Comparison of ENCODE assay signal across 1 cellular context in genomic region chr1:26164036-26164927, GRCh38.
A peak's percentile ranks its signal among the peaks of the same experiment; 100 is the strongest.
TF ChIP-seq lines count a peak whose summit lies in the region.

No MANE protein-coding gene starts in this region.

TF ChIP-seq in HepG2, 621 proteins besides CTCF, POLR2A, EP300 and RAD21 (continued from another document and continues in another):
- no peak for TF ChIP-seq ZBTB40 (IDR thresholded peaks at IDR 0.05)
- TF ChIP-seq ZBTB40 (CRISPR knock-in tag; IDR thresholded peaks at IDR 0.05), result no peak
- peak; percentile 16 for TF ChIP-seq HNRNPK (IDR thresholded peaks at IDR 0.05; ENCODE audit: low read depth, low read length, poor library complexity, severe bottlenecking)
- peak; percentile 81 for TF ChIP-seq YY1 (IDR thresholded peaks at IDR 0.05; ENCODE audit: insufficient read depth, insufficient replicate concordance, low read depth, low read length)
- TF ChIP-seq NFYB (CRISPR knock-in tag; IDR thresholded peaks at IDR 0.05), result no peak
- no peak for TF ChIP-seq DR1 (CRISPR knock-in tag; IDR thresholded peaks at IDR 0.05)
- peak; percentile 25; the same call in 1 of the 2 replicates for TF ChIP-seq PHF8 (CRISPR knock-in tag; IDR thresholded peaks at IDR 0.05)
- no peak for TF ChIP-seq SP140L (CRISPR knock-in tag; IDR thresholded peaks at IDR 0.05; ENCODE audit: borderline replicate concordance)
- no peak for TF ChIP-seq KLF16 (CRISPR knock-in tag; IDR thresholded peaks at IDR 0.05)
- no peak for TF ChIP-seq GMEB1 (CRISPR knock-in tag; IDR thresholded peaks at IDR 0.05; ENCODE audit: borderline replicate concordance)
- TF ChIP-seq ZNF142 (CRISPR knock-in tag; IDR thresholded peaks at IDR 0.05), result no peak
- TF ChIP-seq ZNF318 (CRISPR knock-in tag; IDR thresholded peaks at IDR 0.05), result no peak
- no peak for TF ChIP-seq ZNF431 (CRISPR knock-in tag; IDR thresholded peaks at IDR 0.05; ENCODE audit: borderline replicate concordance, low read depth)
- TF ChIP-seq TBX3 (IDR thresholded peaks at IDR 0.05; ENCODE audit: borderline replicate concordance), result no peak
- TF ChIP-seq ZFP36L1 (CRISPR knock-in tag; IDR thresholded peaks at IDR 0.05), result no peak
- TF ChIP-seq MAZ (IDR thresholded peaks at IDR 0.05; ENCODE audit: borderline replicate concordance, low read depth, low read length), result no peak
- peak; percentile 65; the same call in 1 of the 2 replicates for TF ChIP-seq MAZ (CRISPR knock-in tag; IDR thresholded peaks at IDR 0.05; ENCODE audit: low read depth)
- TF ChIP-seq ZNF784 (CRISPR knock-in tag; IDR thresholded peaks at IDR 0.05; ENCODE audit: borderline replicate concordance), result 0 out of 2 replicates have a peak, but pooled peaks have one; percentile 20
- no peak for TF ChIP-seq ZNF619 (CRISPR knock-in tag; IDR thresholded peaks at IDR 0.05)
- peak in 1 of 2 experiments; percentile 41; a peak in 1 of 4 replicates for TF ChIP-seq HMGXB4 (CRISPR knock-in tag; IDR thresholded peaks at IDR 0.05; ENCODE audit: borderline replicate concordance in 1 of 2, low read depth in 1 of 2)
- no peak for TF ChIP-seq ZNF274 (CRISPR knock-in tag; IDR thresholded peaks at IDR 0.05)
- peak; percentile 44; the same call in 1 of the 2 replicates for TF ChIP-seq TMF1 (CRISPR knock-in tag; IDR thresholded peaks at IDR 0.05; ENCODE audit: low read depth)
- no peak for TF ChIP-seq CC2D1A (CRISPR knock-in tag; IDR thresholded peaks at IDR 0.05)
- TF ChIP-seq PHF20 (CRISPR knock-in tag; IDR thresholded peaks at IDR 0.05), result no peak
- TF ChIP-seq FOSL2 (CRISPR knock-in tag; IDR thresholded peaks at IDR 0.05), result no peak
